In genomic region chr10:77471069-77471536, GRCh38 we compare ENCODE assay signal across 1 cellular context.
TF ChIP-seq lines count a peak whose summit lies in the region.

No MANE protein-coding gene starts in this region.

TF ChIP-seq in HEK293, 187 proteins besides CTCF, POLR2A, EP300 and RAD21 (continued from another document and continues in another):
- TF ChIP-seq GLI4 (tag by site-specific recombination; IDR thresholded peaks at IDR 0.05) (no peak; the same call in 1 of the 2 replicates), ZNF623 (tag by site-specific recombination; IDR thresholded peaks at IDR 0.05) (no peak), ZNF514 (tag by site-specific recombination; IDR thresholded peaks at IDR 0.05) (no peak), ZNF768 (tag by site-specific recombination; IDR thresholded peaks at IDR 0.05) (no peak), MZF1 (tag by site-specific recombination; IDR thresholded peaks at IDR 0.05; ENCODE audit: borderline replicate concordance) (no peak), ZNF600 (tag by site-specific recombination; IDR thresholded peaks at IDR 0.05) (no peak), SCRT1 (tag by site-specific recombination; IDR thresholded peaks at IDR 0.05; ENCODE audit: borderline replicate concordance) (no peak), ZBTB8A (tag by site-specific recombination; IDR thresholded peaks at IDR 0.05) (no peak), ZNF311 (tag by site-specific recombination; IDR thresholded peaks at IDR 0.05; ENCODE audit: borderline replicate concordance) (peak; percentile 75; the same call in 1 of the 2 replicates), ZNF2 (tag by site-specific recombination; IDR thresholded peaks at IDR 0.05) (no peak), ZNF221 (tag by site-specific recombination; IDR thresholded peaks at IDR 0.05; ENCODE audit: borderline replicate concordance) (no peak), GLIS2 (tag by site-specific recombination; IDR thresholded peaks at IDR 0.05) (no peak), ZNF280D (tag by site-specific recombination; IDR thresholded peaks at IDR 0.05) (no peak), ZNF184 (tag by site-specific recombination; IDR thresholded peaks at IDR 0.05) (no peak), ZNF223 (tag by site-specific recombination; IDR thresholded peaks at IDR 0.05) (no peak), ZNF654 (tag by site-specific recombination; IDR thresholded peaks at IDR 0.05; ENCODE audit: low read depth) (no peak), ZNF37A (tag by site-specific recombination; IDR thresholded peaks at IDR 0.05) (no peak), RBAK (tag by site-specific recombination; IDR thresholded peaks at IDR 0.05) (no peak), ZNF146 (tag by site-specific recombination; IDR thresholded peaks at IDR 0.05) (no peak), ZBTB11 (tag by site-specific recombination; conservative IDR thresholded peaks at IDR 0.05; ENCODE audit: low read depth) (no peak), ZNF658 (tag by site-specific recombination; IDR thresholded peaks at IDR 0.05) (no peak; the same call in 1 of the 2 replicates), GLI2 (tag by site-specific recombination; IDR thresholded peaks at IDR 0.05; ENCODE audit: borderline replicate concordance, low read depth) (no peak), ZNF48 (tag by site-specific recombination; IDR thresholded peaks at IDR 0.05) (no peak), ZEB2 (tag by site-specific recombination; IDR thresholded peaks at IDR 0.05) (no peak), ZNF280C (tag by site-specific recombination; IDR thresholded peaks at IDR 0.05) (0 out of 2 replicates have a peak, but pooled peaks have one; percentile 57), PATZ1 (tag by site-specific recombination; IDR thresholded peaks at IDR 0.05) (no peak), ZNF501 (tag by site-specific recombination; IDR thresholded peaks at IDR 0.05) (no peak), IKZF3 (tag by site-specific recombination; IDR thresholded peaks at IDR 0.05) (no peak), ZNF707 (tag by site-specific recombination; IDR thresholded peaks at IDR 0.05) (peak; percentile 48; the same call in 1 of the 2 replicates), ZNF473 (tag by site-specific recombination; IDR thresholded peaks at IDR 0.05) (peak; percentile 73)
- TF ChIP-seq, protein P1, sequence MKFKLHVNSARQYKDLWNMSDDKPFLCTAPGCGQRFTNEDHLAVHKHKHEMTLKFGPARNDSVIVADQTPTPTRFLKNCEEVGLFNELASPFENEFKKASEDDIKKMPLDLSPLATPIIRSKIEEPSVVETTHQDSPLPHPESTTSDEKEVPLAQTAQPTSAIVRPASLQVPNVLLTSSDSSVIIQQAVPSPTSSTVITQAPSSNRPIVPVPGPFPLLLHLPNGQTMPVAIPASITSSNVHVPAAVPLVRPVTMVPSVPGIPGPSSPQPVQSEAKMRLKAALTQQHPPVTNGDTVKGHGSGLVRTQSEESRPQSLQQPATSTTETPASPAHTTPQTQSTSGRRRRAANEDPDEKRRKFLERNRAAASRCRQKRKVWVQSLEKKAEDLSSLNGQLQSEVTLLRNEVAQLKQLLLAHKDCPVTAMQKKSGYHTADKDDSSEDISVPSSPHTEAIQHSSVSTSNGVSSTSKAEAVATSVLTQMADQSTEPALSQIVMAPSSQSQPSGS (tag by site-specific recombination; IDR thresholded peaks at IDR 0.05; ENCODE audit: low read depth) = no peak
- TF ChIP-seq, protein P2, sequence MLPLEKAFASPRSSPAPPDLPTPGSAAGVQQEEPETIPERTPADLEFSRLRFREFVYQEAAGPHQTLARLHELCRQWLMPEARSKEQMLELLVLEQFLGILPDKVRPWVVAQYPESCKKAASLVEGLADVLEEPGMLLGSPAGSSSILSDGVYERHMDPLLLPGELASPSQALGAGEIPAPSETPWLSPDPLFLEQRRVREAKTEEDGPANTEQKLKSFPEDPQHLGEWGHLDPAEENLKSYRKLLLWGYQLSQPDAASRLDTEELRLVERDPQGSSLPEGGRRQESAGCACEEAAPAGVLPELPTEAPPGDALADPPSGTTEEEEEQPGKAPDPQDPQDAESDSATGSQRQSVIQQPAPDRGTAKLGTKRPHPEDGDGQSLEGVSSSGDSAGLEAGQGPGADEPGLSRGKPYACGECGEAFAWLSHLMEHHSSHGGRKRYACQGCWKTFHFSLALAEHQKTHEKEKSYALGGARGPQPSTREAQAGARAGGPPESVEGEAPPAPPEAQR (tag by site-specific recombination; IDR thresholded peaks at IDR 0.05) = no peak
- TF ChIP-seq, protein P3, sequence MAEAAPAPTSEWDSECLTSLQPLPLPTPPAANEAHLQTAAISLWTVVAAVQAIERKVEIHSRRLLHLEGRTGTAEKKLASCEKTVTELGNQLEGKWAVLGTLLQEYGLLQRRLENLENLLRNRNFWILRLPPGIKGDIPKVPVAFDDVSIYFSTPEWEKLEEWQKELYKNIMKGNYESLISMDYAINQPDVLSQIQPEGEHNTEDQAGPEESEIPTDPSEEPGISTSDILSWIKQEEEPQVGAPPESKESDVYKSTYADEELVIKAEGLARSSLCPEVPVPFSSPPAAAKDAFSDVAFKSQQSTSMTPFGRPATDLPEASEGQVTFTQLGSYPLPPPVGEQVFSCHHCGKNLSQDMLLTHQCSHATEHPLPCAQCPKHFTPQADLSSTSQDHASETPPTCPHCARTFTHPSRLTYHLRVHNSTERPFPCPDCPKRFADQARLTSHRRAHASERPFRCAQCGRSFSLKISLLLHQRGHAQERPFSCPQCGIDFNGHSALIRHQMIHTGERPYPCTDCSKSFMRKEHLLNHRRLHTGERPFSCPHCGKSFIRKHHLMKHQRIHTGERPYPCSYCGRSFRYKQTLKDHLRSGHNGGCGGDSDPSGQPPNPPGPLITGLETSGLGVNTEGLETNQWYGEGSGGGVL (tag by site-specific recombination; IDR thresholded peaks at IDR 0.05) = no peak
- TF ChIP-seq, protein P4, sequence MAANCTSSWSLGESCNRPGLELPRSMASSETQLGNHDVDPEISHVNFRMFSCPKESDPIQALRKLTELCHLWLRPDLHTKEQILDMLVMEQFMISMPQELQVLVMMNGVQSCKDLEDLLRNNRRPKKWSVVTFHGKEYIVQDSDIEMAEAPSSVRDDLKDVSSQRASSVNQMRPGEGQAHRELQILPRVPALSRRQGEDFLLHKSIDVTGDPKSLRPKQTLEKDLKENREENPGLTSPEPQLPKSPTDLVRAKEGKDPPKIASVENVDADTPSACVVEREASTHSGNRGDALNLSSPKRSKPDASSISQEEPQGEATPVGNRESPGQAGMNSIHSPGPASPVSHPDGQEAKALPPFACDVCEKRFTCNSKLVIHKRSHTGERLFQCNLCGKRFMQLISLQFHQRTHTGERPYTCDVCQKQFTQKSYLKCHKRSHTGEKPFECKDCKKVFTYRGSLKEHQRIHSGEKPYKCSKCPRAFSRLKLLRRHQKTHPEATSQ (tag by site-specific recombination; IDR thresholded peaks at IDR 0.05) = peak; percentile 79
- TF ChIP-seq, protein P5, sequence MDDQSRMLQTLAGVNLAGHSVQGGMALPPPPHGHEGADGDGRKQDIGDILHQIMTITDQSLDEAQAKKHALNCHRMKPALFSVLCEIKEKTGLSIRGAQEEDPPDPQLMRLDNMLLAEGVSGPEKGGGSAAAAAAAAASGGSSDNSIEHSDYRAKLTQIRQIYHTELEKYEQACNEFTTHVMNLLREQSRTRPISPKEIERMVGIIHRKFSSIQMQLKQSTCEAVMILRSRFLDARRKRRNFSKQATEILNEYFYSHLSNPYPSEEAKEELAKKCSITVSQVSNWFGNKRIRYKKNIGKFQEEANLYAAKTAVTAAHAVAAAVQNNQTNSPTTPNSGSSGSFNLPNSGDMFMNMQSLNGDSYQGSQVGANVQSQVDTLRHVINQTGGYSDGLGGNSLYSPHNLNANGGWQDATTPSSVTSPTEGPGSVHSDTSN (CRISPR knock-in tag; IDR thresholded peaks at IDR 0.05) = no peak
- TF ChIP-seq, protein P6, sequence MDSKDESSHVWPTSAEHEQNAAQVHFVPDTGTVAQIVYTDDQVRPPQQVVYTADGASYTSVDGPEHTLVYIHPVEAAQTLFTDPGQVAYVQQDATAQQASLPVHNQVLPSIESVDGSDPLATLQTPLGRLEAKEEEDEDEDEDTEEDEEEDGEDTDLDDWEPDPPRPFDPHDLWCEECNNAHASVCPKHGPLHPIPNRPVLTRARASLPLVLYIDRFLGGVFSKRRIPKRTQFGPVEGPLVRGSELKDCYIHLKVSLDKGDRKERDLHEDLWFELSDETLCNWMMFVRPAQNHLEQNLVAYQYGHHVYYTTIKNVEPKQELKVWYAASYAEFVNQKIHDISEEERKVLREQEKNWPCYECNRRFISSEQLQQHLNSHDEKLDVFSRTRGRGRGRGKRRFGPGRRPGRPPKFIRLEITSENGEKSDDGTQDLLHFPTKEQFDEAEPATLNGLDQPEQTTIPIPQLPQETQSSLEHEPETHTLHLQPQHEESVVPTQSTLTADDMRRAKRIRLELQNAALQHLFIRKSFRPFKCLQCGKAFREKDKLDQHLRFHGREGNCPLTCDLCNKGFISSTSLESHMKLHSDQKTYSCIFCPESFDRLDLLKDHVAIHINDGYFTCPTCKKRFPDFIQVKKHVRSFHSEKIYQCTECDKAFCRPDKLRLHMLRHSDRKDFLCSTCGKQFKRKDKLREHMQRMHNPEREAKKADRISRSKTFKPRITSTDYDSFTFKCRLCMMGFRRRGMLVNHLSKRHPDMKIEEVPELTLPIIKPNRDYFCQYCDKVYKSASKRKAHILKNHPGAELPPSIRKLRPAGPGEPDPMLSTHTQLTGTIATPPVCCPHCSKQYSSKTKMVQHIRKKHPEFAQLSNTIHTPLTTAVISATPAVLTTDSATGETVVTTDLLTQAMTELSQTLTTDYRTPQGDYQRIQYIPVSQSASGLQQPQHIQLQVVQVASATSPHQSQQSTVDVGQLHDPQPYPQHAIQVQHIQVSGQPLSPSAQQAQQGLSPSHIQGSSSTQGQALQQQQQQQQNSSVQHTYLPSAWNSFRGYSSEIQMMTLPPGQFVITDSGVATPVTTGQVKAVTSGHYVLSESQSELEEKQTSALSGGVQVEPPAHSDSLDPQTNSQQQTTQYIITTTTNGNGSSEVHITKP (tag by site-specific recombination; IDR thresholded peaks at IDR 0.05) = no peak
